ENCODE assay signal across 2 cellular contexts in genomic region chr15:45628136-45628535, GRCh38.
A peak's percentile ranks its signal among the peaks of the same experiment; 100 is the strongest.
TF ChIP-seq lines count a peak whose summit lies in the region.

No MANE protein-coding gene starts in this region.

TF ChIP-seq in IMR-90, 13 proteins besides CTCF, POLR2A, EP300 and RAD21:
- TF ChIP-seq ELK1 (IDR thresholded peaks at IDR 0.05; ENCODE audit: borderline replicate concordance, low read depth, low read length) (no peak), RCOR1 (IDR thresholded peaks at IDR 0.05; ENCODE audit: insufficient replicate concordance, low read length) (no peak), RFX5 (IDR thresholded peaks at IDR 0.05; ENCODE audit: low read depth, low read length) (no peak), FOS (IDR thresholded peaks at IDR 0.05; ENCODE audit: low read depth, low read length) (no peak)

TF ChIP-seq in K562, 482 proteins besides CTCF, POLR2A, EP300 and RAD21:
- TF ChIP-seq PCBP1 (IDR thresholded peaks at IDR 0.05; ENCODE audit: low read depth, low read length, poor library complexity, severe bottlenecking) = no peak
- TF ChIP-seq CREM (IDR thresholded peaks at IDR 0.05; ENCODE audit: low read depth) = no peak
- TF ChIP-seq RB1 (IDR thresholded peaks at IDR 0.05; ENCODE audit: low read depth) = no peak
- TF ChIP-seq ATF7 (IDR thresholded peaks at IDR 0.05) = no peak
- TF ChIP-seq PURB (CRISPR knock-in tag; IDR thresholded peaks at IDR 0.05; ENCODE audit: low read depth) = no peak
- TF ChIP-seq NRF1 (conservative IDR thresholded peaks at IDR 0.05 in 1 of 2, IDR thresholded peaks at IDR 0.05 in 1 of 2) = peak; percentile 79 to 80
- TF ChIP-seq, protein P1, sequence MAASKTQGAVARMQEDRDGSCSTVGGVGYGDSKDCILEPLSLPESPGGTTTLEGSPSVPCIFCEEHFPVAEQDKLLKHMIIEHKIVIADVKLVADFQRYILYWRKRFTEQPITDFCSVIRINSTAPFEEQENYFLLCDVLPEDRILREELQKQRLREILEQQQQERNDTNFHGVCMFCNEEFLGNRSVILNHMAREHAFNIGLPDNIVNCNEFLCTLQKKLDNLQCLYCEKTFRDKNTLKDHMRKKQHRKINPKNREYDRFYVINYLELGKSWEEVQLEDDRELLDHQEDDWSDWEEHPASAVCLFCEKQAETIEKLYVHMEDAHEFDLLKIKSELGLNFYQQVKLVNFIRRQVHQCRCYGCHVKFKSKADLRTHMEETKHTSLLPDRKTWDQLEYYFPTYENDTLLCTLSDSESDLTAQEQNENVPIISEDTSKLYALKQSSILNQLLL (CRISPR knock-in tag; IDR thresholded peaks at IDR 0.05; ENCODE audit: borderline replicate concordance) = no peak
